Comparison of ENCODE assay signal across 11 cellular contexts in the genomic region with DNA sequence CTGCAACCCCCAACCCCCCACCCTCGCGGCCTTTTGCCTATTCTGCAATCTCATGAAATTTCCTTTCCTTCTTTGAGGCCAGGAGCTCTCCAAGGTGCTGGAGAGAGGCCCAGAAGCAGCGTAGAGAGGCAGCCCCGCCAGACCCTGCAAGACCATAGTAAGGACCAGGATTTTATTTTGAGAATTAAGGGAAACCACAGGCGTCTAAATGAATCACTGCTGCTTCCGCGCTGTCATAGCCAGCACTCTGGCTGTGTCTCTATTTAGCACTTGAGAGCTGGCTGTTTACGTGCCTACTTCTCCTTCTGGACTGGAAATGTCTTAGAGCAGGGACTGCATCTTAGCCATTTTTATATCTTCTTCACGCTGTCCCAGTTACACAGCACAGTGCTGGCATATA. TPM values are rescaled to one million over a fixed set of nuclear protein-coding genes. Genes with fewer than 3 reads are reported as not detected.
DNase-seq lines count a peak whose midpoint lies in the region; ATAC-seq, FAIRE-seq and TF ChIP-seq lines count a peak whose summit lies in the region.
"Had no signal": no experiment of that assay in that cellular context is flagged by ENCODE, and none has a peak within 500 bp of the region (broad histone marks: within the 10 kb centered on the region; RNA-seq: fewer than 3 reads in every experiment).

No MANE protein-coding gene starts in this region.

- RAD21 ChIA-PET in GM12878 (lab: Charles Lee; ENCODE audit: unreplicated experiment): interaction anchor here (0.7 to 1.9 kb wide), 6 partner anchors 269 to 1820 kb away, joined by 3 to 5 read pairs (median 3); no protein-coding TSS in a partner anchor

- no peaks in the 10 kb centered on the region for H3K79me2 ChIP-seq in GM12878 (ENCODE audit: control insufficient read depth, insufficient read depth, low read length)

- no peak for TF ChIP-seq RAD21 in GM12878 (IDR thresholded peaks at IDR 0.05; ENCODE audit: insufficient read depth, low read depth, low read length)

- TF ChIP-seq CTCF in GM12865 (IDR thresholded peaks at IDR 0.05; ENCODE audit: insufficient read depth, low read depth, low read length, missing control alignments) (no peak), GM12878 (IDR thresholded peaks at IDR 0.05 in 2 of 3, conservative IDR thresholded peaks at IDR 0.05 in 1 of 3; ENCODE audit: control insufficient read depth in 2 of 3, extremely low read depth in 1 of 3, insufficient read depth in 1 of 3, low read depth in 3 of 3, low read length in 3 of 3) (no peak), nephron progenitor cell (IDR thresholded peaks at IDR 0.05) (no peak)

- no peaks in the 10 kb centered on the region for H4K20me1 ChIP-seq in GM12878 (ENCODE audit: control insufficient read depth, insufficient read depth)

- no peak overlapping the region for H3K27ac ChIP-seq in GM12878 (ENCODE audit: control insufficient read depth, insufficient read depth)
- H3K27ac ChIP-seq: sigmoid colon had no signal

- intact Hi-C loops in GM12878 (cut with micrococcal nuclease; ENCODE audit: unreplicated experiment) (loop anchor here (5.0 to 10.0 kb wide), 2 partner anchors 1059 to 1112 kb away; no protein-coding TSS in a partner anchor), Right ventricle myocardium superior (cut with DNase I) (loop anchor here (5.0 to 10.0 kb wide), 2 partner anchors 267 to 769 kb away; no protein-coding TSS in a partner anchor)

- H3K27ac Mint-ChIP-seq in nephron progenitor cell: no peak overlapping the region
- H3K27ac Mint-ChIP-seq: immature natural killer cell had no signal

- H3K36me3 ChIP-seq in MG63: no peaks in the 10 kb centered on the region
- no peaks in the 10 kb centered on the region for H3K36me3 ChIP-seq in GM12878 (ENCODE audit: control insufficient read depth in 2 of 2, insufficient read depth in 2 of 2, low read length in 1 of 2)
- H3K36me3 ChIP-seq: sigmoid colon had no signal

- no TSS peak for BruUV-seq in GM12878 (replicated peaks; lab: Mats Ljungman, UMichigan)

- no peak for TF ChIP-seq POLR2A in GM12878 (IDR thresholded peaks at IDR 0.05; ENCODE audit: low read depth, low read length)

- no peaks in the 10 kb centered on the region for H3K36me3 Mint-ChIP-seq in nephron progenitor cell (ENCODE audit: low read depth)
- H3K36me3 Mint-ChIP-seq: immature natural killer cell had no signal

- H3K4me1 ChIP-seq in GM12878 (ENCODE audit: control insufficient read depth, insufficient read depth, low read length): no peaks in the 10 kb centered on the region
- H3K4me1 ChIP-seq: sigmoid colon had no signal

- ATAC-seq in GM12878: no peak
- no peak for ATAC-seq in Right ventricle myocardium superior (ENCODE audit: poor library complexity)
- ATAC-seq: activated CD4-positive, CD25-positive, alpha-beta regulatory T cell treated with anti-CD3 and anti-CD28 coated beads, Interleukin-2, amount 50 U/mL, for 24 hours had no signal

- SMC1A ChIA-PET in GM12878 (lab: Charles Lee; ENCODE audit: uncharacterized antibody, unreplicated experiment): interaction anchor here (0.8 to 1.7 kb wide), 2 partner anchors 269 to 769 kb away, joined by 4 to 7 read pairs; no protein-coding TSS in a partner anchor

- no peaks in the 10 kb centered on the region for H3K9me3 Mint-ChIP-seq in nephron progenitor cell
- H3K9me3 Mint-ChIP-seq: immature natural killer cell had no signal

- under 1% methylated on average over 9 of the region's 9 CpGs for WGBS in GM12878 (ENCODE audit: insufficient coverage, insufficient replicate concordance, low lambda C conversion rate, missing lambda C conversion rate)

- H3K27me3 ChIP-seq in MG63 (no peaks in the 10 kb centered on the region; the same call in 1 of the 2 replicates), GM12878 (replicated peaks in 1 of 2; ENCODE audit: control insufficient read depth in 2 of 2, insufficient read depth in 2 of 2, low read length in 1 of 2) (no peaks in the 10 kb centered on the region)

- H3K27me3 Mint-ChIP-seq in nephron progenitor cell (ENCODE audit: low read depth, poor library complexity): peaks cover 31% of the 10 kb centered on the region

- no peak overlapping the region for H3K4me3 Mint-ChIP-seq in nephron progenitor cell
- H3K4me3 Mint-ChIP-seq: immature natural killer cell had no signal

- FAIRE-seq in GM12878 (lab: Jason Lieb, UNC): no peak
- FAIRE-seq: colon had no signal

- POLR2A ChIA-PET in GM12878 (lab: Charles Lee): no interaction called here

- H3K9me3 ChIP-seq in MG63: no peaks in the 10 kb centered on the region
- no peaks in the 10 kb centered on the region for H3K9me3 ChIP-seq in GM12878 (replicated peaks; ENCODE audit: control insufficient read depth, insufficient read depth, low read length)
- H3K9me3 ChIP-seq: sigmoid colon had no signal

- H3K4me3 ChIP-seq in GM12865 (ENCODE audit: low read depth, low read length) (no peak overlapping the region), MG63 (no peak overlapping the region), GM12878 (no peak overlapping the region)
- H3K4me3 ChIP-seq: sigmoid colon had no signal

- in situ Hi-C loops in GM12878 (cut with MboI): loop anchor here (25.0 kb wide), 2 partner anchors 762 to 1062 kb away; no protein-coding TSS in a partner anchor

- no peak overlapping the region for H2AFZ ChIP-seq in GM12878 (ENCODE audit: control insufficient read depth, low read depth, low read length)

- TF ChIP-seq EP300 in GM12878 (IDR thresholded peaks at IDR 0.05; ENCODE audit: borderline replicate concordance in 1 of 2, control insufficient read depth in 1 of 2, low read depth in 2 of 2, low read length in 2 of 2): no peak

- no peak overlapping the region for H3K4me2 ChIP-seq in GM12878 (ENCODE audit: control insufficient read depth, insufficient read depth)

- H3K9ac ChIP-seq in GM12878 (ENCODE audit: control insufficient read depth, insufficient read depth, low read length): no peak overlapping the region

- DNase-seq in GM12865 (ENCODE audit: low read depth): peak; percentile 10
- DNase-seq in MG63: peak; percentile 26
- no peak for DNase-seq in GM12878 (ENCODE audit: low read depth, low spot score)
- peak; percentile 79 for DNase-seq in nephron progenitor cell
- DNase-seq in NCI-H1436 (lab: John Stamatoyannopoulos, UW): no peak
- no peak for DNase-seq in SHP77 treated with DMSO at 0.1 percent for 48 hours (lab: John Stamatoyannopoulos, UW)
- no peak for DNase-seq in Right ventricle myocardium superior
- DNase-seq: sigmoid colon had no signal

- no peaks in the 10 kb centered on the region for H3K4me1 Mint-ChIP-seq in nephron progenitor cell
- H3K4me1 Mint-ChIP-seq: immature natural killer cell had no signal

- CTCF ChIA-PET in GM12878 (lab: Yijun Ruan, JAX): interaction anchor here (0.5 to 6.4 kb wide), 13 partner anchors 17 to 1668 kb away, joined by 3 to 56 read pairs (median 4); no protein-coding TSS in a partner anchor

TF ChIP-seq in GM12878, 131 proteins besides CTCF, POLR2A, EP300 and RAD21 (continues in another document):
- TF ChIP-seq CHD4 (IDR thresholded peaks at IDR 0.05): no peak
- no peak for TF ChIP-seq FOXM1 (IDR thresholded peaks at IDR 0.05; ENCODE audit: low read depth, low read length)
- TF ChIP-seq STAT1 (conservative IDR thresholded peaks at IDR 0.05): no peak
- peak; percentile 88 for TF ChIP-seq REST (IDR thresholded peaks at IDR 0.05; ENCODE audit: low read depth, low read length)

RNA-seq across cellular contexts. Expression of gene PIRT, which starts 37.5 kb away (rescaled TPM):
- not detected in 2 replicates for total RNA-seq in MG63 (2014; rRNA removed; shearing (Covaris generic); ENCODE audit: low replicate concordance)
- not detected in 2 replicates for total RNA-seq in GM12878 (2013; cell fraction: nucleolus; rRNA removed)
- total RNA-seq in GM12878 (2014; rRNA removed) (not detected in 2 replicates), GM12878 (2014; rRNA removed; fragmentation: Illumina TruSeq; extraction: Trizol) (not detected in 2 replicates), GM12878 (2021) (not detected in 2 replicates), Right ventricle myocardium superior (not detected)
- polyA plus RNA-seq in GM12878 (2011; ENCODE audit: low read depth): not detected
- polyA plus RNA-seq in GM12878 (2011; rRNA removed) (not detected in 2 replicates), GM12878 (2014; fragmentation: Illumina TruSeq; extraction: Trizol) (not detected in 2 replicates), GM12878 (2014; fragmentation: Nextera tagmentation; extraction: Ambion mirVana) (not detected), GM12878 (2014; rRNA removed) (not detected in 2 replicates), GM12878 (2016; fragmentation: Nextera tagmentation; extraction: Ambion mirVana) (not detected)
- polyA plus RNA-seq in GM12878 (2011; cell fraction: cytosol; rRNA removed): not detected in 2 replicates
- not detected in 2 replicates for polyA plus RNA-seq in GM12878 (2011; cell fraction: nucleus; rRNA removed)
- polyA plus RNA-seq in GM12878 (2012): not detected in 2 replicates
- polyA minus RNA-seq in GM12878 (2011; rRNA and poly(A)+ RNA removed): not detected in 2 replicates
- not detected in 2 replicates for polyA minus RNA-seq in GM12878 (2011; cell fraction: cytosol; rRNA and poly(A)+ RNA removed)
- polyA minus RNA-seq in GM12878 (2011; cell fraction: nucleus; rRNA and poly(A)+ RNA removed): not detected in 2 replicates
- polyA plus RNA-seq: immature natural killer cell had no signal

Comparison
In these comparisons a context has a peak if more than half of its experiments do, and no peak if none do; other contexts are left out.
1. DNase-seq: peak in GM12865 (single experiment), MG63 (single experiment) and nephron progenitor cell (single experiment); none in GM12878 (single experiment), NCI-H1436 (single experiment), SHP77 treated with DMSO at 0.1 percent for 48 hours (single experiment) and Right ventricle myocardium superior (single experiment).